ENCODE assay signal across 13 cellular contexts in genomic region chr7:2007526-2007925, GRCh38.
"Had no signal": no experiment of that assay in that cellular context is flagged by ENCODE, and none has a peak within 500 bp of the region (broad histone marks: within the 10 kb centered on the region; RNA-seq: fewer than 3 reads in every experiment).

No MANE protein-coding gene starts in this region.

- H3K27me3 Mint-ChIP-seq: activated CD8-positive, alpha-beta memory T cell treated with anti-CD3 and anti-CD28 coated beads, Interleukin-2, amount 10 ng/mL, durations not matched to agents 7 days and 5 days; central memory CD8-positive, alpha-beta T cell; dendritic cell treated with granulocyte-macrophage colony-stimulating factor and Interleukin-4, amounts not matched to agents 40 ng/mL and 50 ng/mL, for 4 days; effector memory CD8-positive, alpha-beta T cell; T-helper 17 cell had no signal

- H3K4me1 ChIP-seq: transverse colon had no signal

- H3K4me2 ChIP-seq: SK-N-SH had no signal

- H3K9me3 Mint-ChIP-seq: central memory CD8-positive, alpha-beta T cell; dendritic cell treated with granulocyte-macrophage colony-stimulating factor and Interleukin-4, amounts not matched to agents 40 ng/mL and 50 ng/mL, for 4 days; effector memory CD8-positive, alpha-beta T cell; neural crest cell had no signal

- H3K27ac ChIP-seq: ovary, transverse colon had no signal

- H3K4me1 Mint-ChIP-seq: activated CD8-positive, alpha-beta memory T cell treated with anti-CD3 and anti-CD28 coated beads, Interleukin-2, amount 10 ng/mL, durations not matched to agents 7 days and 5 days had no signal

- ATAC-seq: activated CD4-positive, CD25-positive, alpha-beta regulatory T cell treated with anti-CD3 and anti-CD28 coated beads, Interleukin-2, amount 50 U/mL, for 24 hours; activated CD8-positive, alpha-beta memory T cell treated with anti-CD3 and anti-CD28 coated beads, Interleukin-2, amount 10 ng/mL, durations not matched to agents 7 days and 5 days; effector memory CD8-positive, alpha-beta T cell; T-helper 17 cell had no signal

- H3K9ac ChIP-seq: SK-N-SH had no signal

- H3K4me3 Mint-ChIP-seq: activated CD8-positive, alpha-beta memory T cell treated with anti-CD3 and anti-CD28 coated beads, Interleukin-2, amount 10 ng/mL, durations not matched to agents 7 days and 5 days; central memory CD8-positive, alpha-beta T cell; dendritic cell treated with granulocyte-macrophage colony-stimulating factor and Interleukin-4, amounts not matched to agents 40 ng/mL and 50 ng/mL, for 4 days; effector memory CD8-positive, alpha-beta T cell; neural crest cell; T-helper 17 cell had no signal

- H3K27me3 ChIP-seq: ovary, transverse colon had no signal

- FAIRE-seq: TTC549 had no signal

- H3K27ac Mint-ChIP-seq: activated CD8-positive, alpha-beta memory T cell treated with anti-CD3 and anti-CD28 coated beads, Interleukin-2, amount 10 ng/mL, durations not matched to agents 7 days and 5 days; effector memory CD8-positive, alpha-beta T cell; T-helper 17 cell had no signal

- H3K36me3 ChIP-seq: ovary, transverse colon had no signal

- H3K4me3 ChIP-seq: ovary, transverse colon had no signal

- H3K36me3 Mint-ChIP-seq: activated CD8-positive, alpha-beta memory T cell treated with anti-CD3 and anti-CD28 coated beads, Interleukin-2, amount 10 ng/mL, durations not matched to agents 7 days and 5 days had no signal

- DNase-seq: activated CD4-positive, alpha-beta T cell treated with anti-CD3 and anti-CD28 coated beads, Interleukin-2, amount 50 U/mL, for 48 hours; activated CD8-positive, alpha-beta memory T cell treated with anti-CD3 and anti-CD28 coated beads, Interleukin-2, amount 10 ng/mL, durations not matched to agents 7 days and 5 days; activated T-cell treated with anti-CD3 and anti-CD28 coated beads, Interleukin-2, amount 50 U/mL, for 48 hours; effector memory CD8-positive, alpha-beta T cell; SK-N-SH had no signal

- H3K9me3 ChIP-seq: ovary, SK-N-SH, transverse colon had no signal
